Comparison of ENCODE assay signal across 17 cellular contexts in the genomic region with DNA sequence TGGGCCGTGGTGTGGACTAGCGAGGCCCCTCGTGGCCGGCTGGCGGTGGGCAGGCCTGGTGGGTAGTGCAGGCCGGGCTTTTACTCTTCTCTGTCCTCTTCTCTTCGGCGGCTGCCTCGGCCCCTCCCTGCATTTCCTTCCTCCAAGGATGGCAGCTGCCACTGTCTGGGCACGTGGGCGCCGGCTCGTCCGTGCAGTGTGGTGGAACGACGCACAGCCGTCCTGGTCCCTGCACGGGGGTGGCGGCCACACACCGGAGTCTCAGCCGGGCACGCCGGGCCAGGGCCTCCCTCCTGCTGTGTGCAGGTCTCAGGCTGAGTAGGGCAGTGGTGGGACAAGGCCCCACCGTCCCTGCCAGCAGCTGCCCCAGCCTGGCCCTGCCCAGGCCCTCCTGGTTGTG. TPM values are rescaled to one million over a fixed set of nuclear protein-coding genes. Genes with fewer than 3 reads are reported as not detected.
DNase-seq lines count a peak whose midpoint lies in the region; ATAC-seq, FAIRE-seq and TF ChIP-seq lines count a peak whose summit lies in the region.
"Had no signal": no experiment of that assay in that cellular context is flagged by ENCODE, and none has a peak within 500 bp of the region (broad histone marks: within the 10 kb centered on the region; RNA-seq: fewer than 3 reads in every experiment).

No MANE protein-coding gene starts in this region.

- H3K27me3 ChIP-seq in H7 (ENCODE audit: control insufficient read depth, insufficient read depth, low read length) (no peaks in the 10 kb centered on the region), heart left ventricle (peaks cover 0 to 9% (median 0%) of the 10 kb centered on the region in 9 donors), right cardiac atrium (ENCODE audit: control insufficient read depth, insufficient read depth) (no peaks in the 10 kb centered on the region)
- H3K27me3 ChIP-seq: BE2C had no signal

- H3K4me1 ChIP-seq in heart left ventricle (peaks cover 0 to 13% (median 6%) of the 10 kb centered on the region in 12 donors), right cardiac atrium (ENCODE audit: control insufficient read depth, insufficient read depth, low read length) (no peaks in the 10 kb centered on the region)
- H3K4me1 ChIP-seq: A549, BE2C, Caco-2, HAP-1 had no signal

- TF ChIP-seq POLR2A in heart left ventricle (IDR thresholded peaks at IDR 0.05), result no peak

- FAIRE-seq in frontal cortex (lab: Jason Lieb, UNC), result no peak
- FAIRE-seq: A549, GM12892 had no signal

- no peak for TF ChIP-seq CTCF in heart left ventricle (IDR thresholded peaks at IDR 0.05)

- H3K4me3 ChIP-seq in H7 (ENCODE audit: insufficient read depth, low read depth, low read length), result no peak overlapping the region
- H3K4me3 ChIP-seq in heart left ventricle, result no peak overlapping the region
- H3K4me3 ChIP-seq in right cardiac atrium (ENCODE audit: low read length), result no peak overlapping the region
- H3K4me3 ChIP-seq: A549, GM23248, HAP-1 had no signal

- H3K9me3 ChIP-seq in heart left ventricle (no peaks in the 10 kb centered on the region), right cardiac atrium (ENCODE audit: control insufficient read depth, low read length) (no peaks in the 10 kb centered on the region)
- H3K9me3 ChIP-seq: A549, BE2C, Caco-2, HAP-1 had no signal

- WGBS in heart left ventricle, 4 donors, result 65 to 81% (median 68%) methylated on average over 3 to 24 of the region's 24 CpGs
- 70% methylated on average over 24 of the region's 24 CpGs for WGBS in right cardiac atrium

- ATAC-seq in heart left ventricle (no peak), GM21619 (IDR thresholded peaks at IDR 0.05; ENCODE audit: unreplicated experiment) (no peak), right cardiac atrium (no peak)
- ATAC-seq: A549 had no signal

- intact Hi-C loops in heart left ventricle (cut with DNase I), result loop anchor here in 1 of 10 donors (5.0 kb wide), 1 partner anchor 52 kb away; no protein-coding TSS in a partner anchor
- intact Hi-C loops in right cardiac atrium (cut with DNase I), result no loop called here

- peak; percentile 71 for DNase-seq in H7
- DNase-seq in frontal cortex (ENCODE audit: low spot score in 2 of 2), result peak; percentile 67 to 68
- DNase-seq in occipital lobe (lab: John Stamatoyannopoulos, UW), result peak; percentile 39
- no peak for DNase-seq in heart left ventricle
- no peak for DNase-seq in H4 (ENCODE audit: low spot score)
- no peak for DNase-seq in right cardiac atrium
- DNase-seq: BE2C; Caco-2; CD8-positive, alpha-beta memory T cell; DND-41; GDM1; GM23248 had no signal

- H3K27ac ChIP-seq in heart left ventricle (no peak overlapping the region), right cardiac atrium (ENCODE audit: low read length) (no peak overlapping the region)
- H3K27ac ChIP-seq: A549, GM23248 had no signal

- H3K36me3 ChIP-seq in H7 (replicated peaks; ENCODE audit: control insufficient read depth, insufficient read depth, low read length) (peaks cover 2% of the 10 kb centered on the region; the same call in 1 of the 2 replicates), heart left ventricle (no peaks in the 10 kb centered on the region)
- H3K36me3 ChIP-seq: BE2C had no signal

RNA-seq across cellular contexts. Expression of gene MOB2, which starts 37.7 kb away (rescaled TPM):
- total RNA-seq in H7 (2014; rRNA removed; shearing (Covaris generic)), result 17.3 and 20.2 TPM in 2 replicates
- 15.1 TPM for total RNA-seq in frontal cortex
- 13.7 TPM for total RNA-seq in occipital lobe
- 10 to 100 TPM; 35.5 to 53.7 (median 44.7) TPM for total RNA-seq in heart left ventricle
- polyA plus RNA-seq in heart left ventricle, result 10 to 100 TPM; 27.4 to 61.1 TPM
- 15.2 and 18.1 TPM in 2 replicates for total RNA-seq in H4 (2014; rRNA removed; shearing (Covaris generic))
- 10 to 100 TPM; 35.0 to 45.0 (median 42.0) TPM for total RNA-seq in right cardiac atrium
- 40.0 TPM for polyA plus RNA-seq in right cardiac atrium

RNA-seq across cellular contexts. Expression of gene BRSK2, which starts 59.1 kb away (rescaled TPM):
- 22.2 and 23.6 TPM in 2 replicates for total RNA-seq in H7 (2014; rRNA removed; shearing (Covaris generic))
- 35.9 TPM for total RNA-seq in frontal cortex
- total RNA-seq in occipital lobe, result 32.8 TPM
- under 1 TPM in 8 of 9 donors, not detected in 1; 0.16 to 0.85 (median 0.61) TPM for total RNA-seq in heart left ventricle
- polyA plus RNA-seq in heart left ventricle, result 1 to 10 TPM in 1 of 2 donors, under 1 TPM in 1; 0.26 to 1.3 TPM
- 1.3 and 2.5 TPM in 2 replicates for total RNA-seq in H4 (2014; rRNA removed; shearing (Covaris generic))
- 1 to 10 TPM in 2 of 4 donors, under 1 TPM in 2; 0.61 to 2.3 (median 1.4) TPM for total RNA-seq in right cardiac atrium
- 2.3 TPM for polyA plus RNA-seq in right cardiac atrium
- polyA plus RNA-seq: GM23248, IgD-negative memory B cell had no signal

Comparison
In these comparisons a context has a peak if more than half of its experiments do, and no peak if none do; other contexts are left out.
1. DNase-seq: peak in H7 (single experiment), frontal cortex (2 of 2) and occipital lobe (single experiment); none in heart left ventricle (0 of 5), H4 (single experiment) and right cardiac atrium (0 of 3).